ENCODE assay signal across 30 cellular contexts in genomic region chr4:103365285-103365684, GRCh38.
DNase-seq lines count a peak whose midpoint lies in the region; ATAC-seq and TF ChIP-seq lines count a peak whose summit lies in the region.
"Had no signal": no experiment of that assay in that cellular context is flagged by ENCODE, and none has a peak within 500 bp of the region (broad histone marks: within the 10 kb centered on the region; RNA-seq: fewer than 3 reads in every experiment).

No MANE protein-coding gene starts in this region.

- H3K36me3 ChIP-seq in endodermal cell (ENCODE audit: control insufficient read depth, insufficient read depth, low read length) (no peaks in the 10 kb centered on the region), mesendoderm (ENCODE audit: control insufficient read depth, insufficient read depth, low read length) (no peaks in the 10 kb centered on the region), trophoblast cell (ENCODE audit: control insufficient read depth in 1 of 2, insufficient read depth in 2 of 2, low read length in 2 of 2) (peaks cover 0 to 2% of the 10 kb centered on the region in 2 experiments), vagina (no peaks in the 10 kb centered on the region)

- H3K9me3 ChIP-seq in endodermal cell (ENCODE audit: control insufficient read depth, low read length) (peaks cover 27% of the 10 kb centered on the region), trophoblast cell (ENCODE audit: insufficient read depth, low read depth, low read length) (peaks cover 2% of the 10 kb centered on the region), vagina (no peaks in the 10 kb centered on the region)
- H3K9me3 ChIP-seq: A549 had no signal

- H3K36me3 Mint-ChIP-seq in endodermal cell (ENCODE audit: low read depth): peaks cover 11% of the 10 kb centered on the region
- no peaks in the 10 kb centered on the region for H3K36me3 Mint-ChIP-seq in T-cell
- H3K36me3 Mint-ChIP-seq: CD8-positive, alpha-beta T cell had no signal

- 96 to 100% methylated on average over 1 to 2 of the region's 2 CpGs for WGBS in endodermal cell (ENCODE audit: insufficient coverage in 1 of 2, insufficient read length in 1 of 2), 2 experiments
- WGBS in mesendoderm (ENCODE audit: extremely low coverage, insufficient coverage, low lambda C conversion rate): no CpG with 5 or more reads among the region's 2 CpGs
- no CpG with 5 or more reads among the region's 2 CpGs for WGBS in trophoblast cell (ENCODE audit: extremely low coverage, insufficient coverage, insufficient read length)

- intact Hi-C loops in vagina (cut with DNase I): no loop called here

- H3K4me2 ChIP-seq in mesendoderm (ENCODE audit: low read length): no peak overlapping the region
- no peak overlapping the region for H3K4me2 ChIP-seq in trophoblast cell (ENCODE audit: low read length)
- H3K4me2 ChIP-seq: A549 had no signal

- CTCF ChIA-PET in T-cell (lab: Charles Lee): no interaction called here

- H3K9ac ChIP-seq in endodermal cell (ENCODE audit: extremely low read depth, low read length, poor library complexity, severe bottlenecking) (no peak overlapping the region), mesendoderm (ENCODE audit: low read length) (no peak overlapping the region), trophoblast cell (ENCODE audit: low read length) (no peak overlapping the region)

- POLR2A ChIA-PET in T-cell (lab: Charles Lee): no interaction called here

- H3K27ac Mint-ChIP-seq in endodermal cell: no peak overlapping the region
- H3K27ac Mint-ChIP-seq in T-cell: no peak overlapping the region
- H3K27ac Mint-ChIP-seq: CD8-positive, alpha-beta T cell had no signal

- no peak for ATAC-seq in T-cell (replicated peaks in 1 of 4)
- ATAC-seq: A549; CD8-positive, alpha-beta T cell; HCT116; K562 had no signal

- in situ Hi-C loops in SK-MEL-5 (cut with HindIII; ENCODE audit: low pct_unique_long_range_greater_than_20kb, low sequenced_read_pairs): no loop called here

- no peak overlapping the region for H2AFZ ChIP-seq in trophoblast cell (ENCODE audit: insufficient read depth, low read length, poor library complexity)

- no peaks in the 10 kb centered on the region for H3K79me2 ChIP-seq in mesendoderm (ENCODE audit: control insufficient read depth, insufficient read depth, low read length)
- H3K79me2 ChIP-seq in trophoblast cell (ENCODE audit: control insufficient read depth, insufficient read depth, low read length, poor library complexity): no peaks in the 10 kb centered on the region

- H4K12ac ChIP-seq in trophoblast cell (ENCODE audit: low read depth, low read length): no peak overlapping the region

- no peak overlapping the region for H4K91ac ChIP-seq in trophoblast cell (ENCODE audit: low read depth, low read length)

- H3K4me1 ChIP-seq in endodermal cell (ENCODE audit: control insufficient read depth, insufficient read depth, low read length) (no peaks in the 10 kb centered on the region), mesendoderm (ENCODE audit: control insufficient read depth, low read depth, low read length) (no peaks in the 10 kb centered on the region), trophoblast cell (ENCODE audit: control insufficient read depth in 1 of 2, insufficient read depth in 2 of 2, low read length in 2 of 2) (peaks cover 0 to 4% of the 10 kb centered on the region in 2 experiments), vagina (no peaks in the 10 kb centered on the region)
- H3K4me1 ChIP-seq: A549 had no signal

- no peak overlapping the region for H4K8ac ChIP-seq in mesendoderm (ENCODE audit: low read depth, low read length)
- H4K8ac ChIP-seq in trophoblast cell (ENCODE audit: low read depth, low read length): no peak overlapping the region

- peak overlapping the region; percentile 50 for H3K27ac ChIP-seq in endodermal cell (ENCODE audit: low read depth, low read length)
- H3K27ac ChIP-seq in mesendoderm (ENCODE audit: low read depth, low read length): no peak overlapping the region
- H3K27ac ChIP-seq in trophoblast cell (ENCODE audit: low read depth, low read length): no peak overlapping the region
- no peak overlapping the region for H3K27ac ChIP-seq in vagina
- H3K27ac ChIP-seq: A549, RWPE1 had no signal

- no peak overlapping the region for H3K56ac ChIP-seq in mesendoderm (ENCODE audit: low read length)

- no peak overlapping the region for H2BK15ac ChIP-seq in mesendoderm (replicated peaks; ENCODE audit: low read depth)

- no peak overlapping the region for H2BK12ac ChIP-seq in trophoblast cell (ENCODE audit: low read length)

- H3K14ac ChIP-seq in trophoblast cell (ENCODE audit: low read length): no peak overlapping the region

- H3K9me3 Mint-ChIP-seq in endodermal cell (peaks cover 21% of the 10 kb centered on the region), T-cell (peaks cover 4 to 10% (median 8%) of the 10 kb centered on the region in 3 donors)

- H3K4me1 Mint-ChIP-seq in endodermal cell: peaks cover 2% of the 10 kb centered on the region
- H3K4me1 Mint-ChIP-seq in T-cell: no peaks in the 10 kb centered on the region

- H3K79me1 ChIP-seq in mesendoderm (ENCODE audit: low read length): no peaks in the 10 kb centered on the region
- H3K79me1 ChIP-seq in trophoblast cell (ENCODE audit: low read length): no peaks in the 10 kb centered on the region

- H3K4me3 Mint-ChIP-seq in endodermal cell: no peak overlapping the region
- no peak overlapping the region for H3K4me3 Mint-ChIP-seq in T-cell
- H3K4me3 Mint-ChIP-seq: CD8-positive, alpha-beta T cell had no signal

- TF ChIP-seq CTCF in endodermal cell (conservative IDR thresholded peaks at IDR 0.05): no peak
- no peak for TF ChIP-seq CTCF in vagina (IDR thresholded peaks at IDR 0.05)

- no peak overlapping the region for H2AK5ac ChIP-seq in mesendoderm (ENCODE audit: low read length)
- no peak overlapping the region for H2AK5ac ChIP-seq in trophoblast cell (ENCODE audit: low read length)

- no peak overlapping the region for H4K5ac ChIP-seq in mesendoderm (ENCODE audit: low read length)

- H2BK5ac ChIP-seq in mesendoderm (ENCODE audit: low read length) (no peak overlapping the region), trophoblast cell (ENCODE audit: low read depth, low read length, poor library complexity) (no peak overlapping the region)

- no peaks in the 10 kb centered on the region for H3K27me3 Mint-ChIP-seq in endodermal cell (ENCODE audit: insufficient read depth)
- H3K27me3 Mint-ChIP-seq in T-cell: no peaks in the 10 kb centered on the region

- H3K18ac ChIP-seq in mesendoderm (ENCODE audit: low read length): no peak overlapping the region
- no peak overlapping the region for H3K18ac ChIP-seq in trophoblast cell (ENCODE audit: low read length)

- H2BK120ac ChIP-seq in mesendoderm (ENCODE audit: low read depth, low read length) (no peak overlapping the region), trophoblast cell (ENCODE audit: insufficient read depth, low read length, poor library complexity) (no peak overlapping the region)

- DNase-seq in SK-MEL-5 (ENCODE audit: low read depth, low spot score): peak; percentile 11
- no peak for DNase-seq in endodermal cell
- peak; percentile 40 for DNase-seq in mesendoderm
- peak; percentile 18 to 28 for DNase-seq in trophoblast cell
- no peak for DNase-seq in vagina (ENCODE audit: extremely low spot score in 2 of 2)
- DNase-seq in RPMI8226: no peak
- no peak for DNase-seq in T-cell
- DNase-seq: AML-193; C1 segment of cervical spinal cord; Caco-2; CD8-positive, alpha-beta T cell; DMS 273 treated with DMSO at 0.1 percent for 48 hours; DMS79; EL; GDM1; GOT3; Kasumi-1; NCI-H1092 treated with DMSO at 0.1 percent for 48 hours; NCI-H1436; NCI-H187; NCI-H2081 treated with DMSO at 0.1 percent for 48 hours; NCI-H2171; NCI-H226; NCI-H510A; NCI-H69; SHP77 had no signal

- no peak overlapping the region for H3K23ac ChIP-seq in mesendoderm (ENCODE audit: low read length)
- no peak overlapping the region for H3K23ac ChIP-seq in trophoblast cell (ENCODE audit: low read length)

- TF ChIP-seq POLR2A in vagina (IDR thresholded peaks at IDR 0.05): no peak

- no peak overlapping the region for H3K4ac ChIP-seq in mesendoderm (ENCODE audit: low read depth, low read length)
- no peak overlapping the region for H3K4ac ChIP-seq in trophoblast cell (ENCODE audit: low read depth, low read length)

- H3K27me3 ChIP-seq in endodermal cell (ENCODE audit: control insufficient read depth, insufficient read depth, low read length, poor library complexity, severe bottlenecking): no peaks in the 10 kb centered on the region
- no peaks in the 10 kb centered on the region for H3K27me3 ChIP-seq in mesendoderm (ENCODE audit: insufficient read depth, low read length, poor library complexity)
- no peaks in the 10 kb centered on the region for H3K27me3 ChIP-seq in trophoblast cell (ENCODE audit: insufficient read depth, low read length)
- H3K27me3 ChIP-seq in vagina: no peaks in the 10 kb centered on the region

- H3K4me3 ChIP-seq in endodermal cell (ENCODE audit: low read length): no peak overlapping the region
- H3K4me3 ChIP-seq in mesendoderm (ENCODE audit: low read length): no peak overlapping the region
- no peak overlapping the region for H3K4me3 ChIP-seq in trophoblast cell (ENCODE audit: low read depth, low read length)
- H3K4me3 ChIP-seq in vagina: no peak overlapping the region
- H3K4me3 ChIP-seq: A549, K562 had no signal

Comparison
In these comparisons a context has a peak if more than half of its experiments do, and no peak if none do; other contexts are left out.
1. DNase-seq: peak in SK-MEL-5 (single experiment), mesendoderm (single experiment) and trophoblast cell (2 of 2); none in endodermal cell (single experiment), vagina (0 of 2), RPMI8226 (single experiment) and T-cell (0 of 34).